In the genomic region with DNA sequence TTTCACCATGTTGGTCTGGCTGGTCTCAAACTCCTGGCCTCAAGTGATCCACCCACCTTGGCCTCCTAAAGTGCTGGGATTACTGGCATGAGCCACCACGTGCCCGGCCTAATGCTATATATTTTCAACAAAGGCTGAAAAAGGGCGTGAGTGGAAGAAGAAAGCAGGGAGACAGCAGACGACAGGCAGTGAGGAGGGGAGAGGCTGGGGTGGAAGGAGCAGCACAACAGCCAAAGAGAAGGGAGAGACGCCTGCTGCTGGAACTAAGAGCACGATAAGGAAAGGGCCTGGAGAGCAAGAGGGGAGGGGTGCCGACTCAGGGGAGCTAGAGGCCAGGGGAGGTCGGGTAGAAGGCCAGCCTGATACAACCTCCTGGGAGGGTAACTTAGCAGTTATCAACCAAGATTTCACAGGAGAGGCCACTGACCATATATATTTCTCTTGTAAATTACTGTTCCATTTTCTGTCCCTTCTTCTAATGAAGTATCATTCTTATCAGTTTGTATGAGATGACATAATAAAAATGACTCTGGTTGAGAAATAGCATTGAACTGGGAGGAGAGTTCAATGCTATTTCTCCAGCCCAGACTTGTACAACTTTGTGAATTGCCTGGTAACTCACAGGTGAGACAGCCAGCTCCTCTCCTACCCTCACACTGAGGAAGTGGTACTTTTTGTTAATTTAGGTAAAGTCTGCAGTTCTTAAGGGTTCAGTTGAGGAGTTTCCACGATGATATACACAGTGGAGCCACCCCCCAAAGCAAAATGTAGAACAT, we compare ENCODE assay signal across 1 cellular context.
TF ChIP-seq lines count a peak whose summit lies in the region.

No MANE protein-coding gene starts in this region.

TF ChIP-seq in GM12878, 131 proteins besides CTCF, POLR2A, EP300 and RAD21:
- TF ChIP-seq CREM (IDR thresholded peaks at IDR 0.05; ENCODE audit: low read depth) (no peak), SPI1 (IDR thresholded peaks at IDR 0.05; ENCODE audit: borderline replicate concordance, insufficient read depth, low read depth, low read length) (peak; percentile 31; the same call in 1 of the 2 replicates)
